9 cellular contexts compared by ENCODE assay signal in the genomic region with DNA sequence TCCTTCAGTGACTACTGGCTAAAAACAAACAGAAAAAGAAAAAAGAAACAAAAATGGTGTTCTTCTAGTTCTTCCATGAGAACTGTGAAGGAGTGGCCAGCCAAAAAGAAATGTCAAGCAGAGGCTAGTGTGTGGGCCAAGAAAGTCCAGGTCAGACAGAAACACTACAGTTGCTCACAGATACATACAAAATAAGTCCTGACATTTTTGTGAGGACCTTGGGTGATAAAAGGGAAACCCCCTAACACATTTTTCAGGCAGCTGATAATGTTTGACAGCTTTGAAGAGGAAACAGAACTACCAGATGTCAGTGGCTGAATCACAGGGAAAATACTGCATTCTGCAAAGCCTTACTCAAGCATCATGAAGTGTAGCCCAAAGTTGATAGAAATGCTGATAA. TPM values are rescaled to one million over a fixed set of nuclear protein-coding genes. Genes with fewer than 3 reads are reported as not detected.
A peak's percentile ranks its signal among the peaks of the same experiment; 100 is the strongest.
DNase-seq lines count a peak whose midpoint lies in the region; ATAC-seq lines count a peak whose summit lies in the region.
"Had no signal": no experiment of that assay in that cellular context is flagged by ENCODE, and none has a peak within 500 bp of the region (broad histone marks: within the 10 kb centered on the region; RNA-seq: fewer than 3 reads in every experiment).

No MANE protein-coding gene starts in this region.

- ATAC-seq in GM21786 (IDR thresholded peaks at IDR 0.05; ENCODE audit: unreplicated experiment) = peak; percentile 52
- ATAC-seq in GM19328 (IDR thresholded peaks at IDR 0.05; ENCODE audit: unreplicated experiment) = no peak
- no peak for ATAC-seq in GM19467 (IDR thresholded peaks at IDR 0.05; ENCODE audit: unreplicated experiment)

- peaks cover 40% of the 10 kb centered on the region for H3K36me3 Mint-ChIP-seq in T-helper 1 cell treated with Interleukin-12 subunit alpha and Interleukin-12 subunit beta and Interleukin-4 antibody, amounts not matched to agents 30 μg/mL and 1 μg/mL, for 36 hours (ENCODE audit: low read depth)

- H3K4me1 Mint-ChIP-seq in T-helper 1 cell treated with Interleukin-12 subunit alpha and Interleukin-12 subunit beta and Interleukin-4 antibody, amounts not matched to agents 30 μg/mL and 1 μg/mL, for 36 hours (ENCODE audit: low read depth) = peaks cover 79% of the 10 kb centered on the region

- DNase-seq in GDM1 (lab: John Stamatoyannopoulos, UW) (peak; percentile 38), lung microvascular endothelial cell (ENCODE audit: low read depth in 2 of 2) (peak; percentile 37 to 83), NCI-H69 (lab: John Stamatoyannopoulos, UW) (no peak), NCI-H446 treated with DMSO at 0.1 percent for 48 hours (lab: John Stamatoyannopoulos, UW) (no peak)
- DNase-seq: sigmoid colon had no signal

- peak overlapping the region; percentile 90 for H3K27ac Mint-ChIP-seq in T-helper 1 cell treated with Interleukin-12 subunit alpha and Interleukin-12 subunit beta and Interleukin-4 antibody, amounts not matched to agents 30 μg/mL and 1 μg/mL, for 36 hours

- no peaks in the 10 kb centered on the region for H3K9me3 Mint-ChIP-seq in T-helper 1 cell treated with Interleukin-12 subunit alpha and Interleukin-12 subunit beta and Interleukin-4 antibody, amounts not matched to agents 30 μg/mL and 1 μg/mL, for 36 hours

- peak overlapping the region; percentile 49 for H3K4me3 Mint-ChIP-seq in T-helper 1 cell treated with Interleukin-12 subunit alpha and Interleukin-12 subunit beta and Interleukin-4 antibody, amounts not matched to agents 30 μg/mL and 1 μg/mL, for 36 hours

- H3K27me3 Mint-ChIP-seq in T-helper 1 cell treated with Interleukin-12 subunit alpha and Interleukin-12 subunit beta and Interleukin-4 antibody, amounts not matched to agents 30 μg/mL and 1 μg/mL, for 36 hours (ENCODE audit: low read depth) = no peaks in the 10 kb centered on the region

RNA-seq across cellular contexts. Expression of gene ARHGAP25, which starts 28.1 kb away (rescaled TPM):
- total RNA-seq in lung microvascular endothelial cell = 8.9 and 10.1 TPM in 2 replicates

Comparison
In these comparisons a context has a peak if more than half of its experiments do, and no peak if none do; other contexts are left out.
1. DNase-seq: peak in GDM1 (single experiment) and lung microvascular endothelial cell (2 of 2); none in NCI-H69 (single experiment) and NCI-H446 treated with DMSO at 0.1 percent for 48 hours (single experiment).